1 cellular context compared by ENCODE assay signal in the genomic region with DNA sequence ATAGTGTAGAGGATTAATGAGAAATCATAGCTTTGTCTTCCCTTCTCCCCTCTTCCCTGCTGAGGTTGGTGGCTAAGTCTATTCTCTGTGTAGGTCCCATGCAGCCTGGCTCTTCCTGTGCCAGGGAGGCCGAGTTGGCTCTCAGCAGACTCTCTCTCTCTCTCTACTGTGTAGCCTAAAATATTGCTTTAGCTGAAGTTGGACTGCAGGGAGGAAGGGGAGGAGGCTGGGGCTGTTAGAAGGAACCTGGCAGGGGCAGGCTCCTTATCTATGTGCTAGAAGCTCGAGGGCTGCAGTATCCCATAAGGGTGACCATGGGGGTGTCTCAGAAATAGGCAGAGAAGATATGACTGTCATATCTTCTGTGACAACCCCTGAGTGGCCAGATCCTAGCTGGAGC.
TF ChIP-seq lines count a peak whose summit lies in the region.

No MANE protein-coding gene starts in this region.

TF ChIP-seq in SK-N-SH treated with all-trans-retinoic acid at 6 μM for 48 hours, 23 proteins besides CTCF, POLR2A, EP300 and RAD21 (continued from another document):
- TF ChIP-seq, protein P1, sequence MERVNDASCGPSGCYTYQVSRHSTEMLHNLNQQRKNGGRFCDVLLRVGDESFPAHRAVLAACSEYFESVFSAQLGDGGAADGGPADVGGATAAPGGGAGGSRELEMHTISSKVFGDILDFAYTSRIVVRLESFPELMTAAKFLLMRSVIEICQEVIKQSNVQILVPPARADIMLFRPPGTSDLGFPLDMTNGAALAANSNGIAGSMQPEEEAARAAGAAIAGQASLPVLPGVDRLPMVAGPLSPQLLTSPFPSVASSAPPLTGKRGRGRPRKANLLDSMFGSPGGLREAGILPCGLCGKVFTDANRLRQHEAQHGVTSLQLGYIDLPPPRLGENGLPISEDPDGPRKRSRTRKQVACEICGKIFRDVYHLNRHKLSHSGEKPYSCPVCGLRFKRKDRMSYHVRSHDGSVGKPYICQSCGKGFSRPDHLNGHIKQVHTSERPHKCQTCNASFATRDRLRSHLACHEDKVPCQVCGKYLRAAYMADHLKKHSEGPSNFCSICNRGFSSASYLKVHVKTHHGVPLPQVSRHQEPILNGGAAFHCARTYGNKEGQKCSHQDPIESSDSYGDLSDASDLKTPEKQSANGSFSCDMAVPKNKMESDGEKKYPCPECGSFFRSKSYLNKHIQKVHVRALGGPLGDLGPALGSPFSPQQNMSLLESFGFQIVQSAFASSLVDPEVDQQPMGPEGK (CRISPR knock-in tag; IDR thresholded peaks at IDR 0.05; ENCODE audit: borderline replicate concordance): no peak
- TF ChIP-seq ZFP30 (CRISPR knock-in tag; IDR thresholded peaks at IDR 0.05) (no peak), ZNF565 (CRISPR knock-in tag; conservative IDR thresholded peaks at IDR 0.05; ENCODE audit: low read depth) (no peak), ZNF70 (CRISPR knock-in tag; IDR thresholded peaks at IDR 0.05) (no peak), PPARA (CRISPR knock-in tag; IDR thresholded peaks at IDR 0.05; ENCODE audit: borderline replicate concordance) (no peak)
